8 cellular contexts compared by ENCODE assay signal in the genomic region with DNA sequence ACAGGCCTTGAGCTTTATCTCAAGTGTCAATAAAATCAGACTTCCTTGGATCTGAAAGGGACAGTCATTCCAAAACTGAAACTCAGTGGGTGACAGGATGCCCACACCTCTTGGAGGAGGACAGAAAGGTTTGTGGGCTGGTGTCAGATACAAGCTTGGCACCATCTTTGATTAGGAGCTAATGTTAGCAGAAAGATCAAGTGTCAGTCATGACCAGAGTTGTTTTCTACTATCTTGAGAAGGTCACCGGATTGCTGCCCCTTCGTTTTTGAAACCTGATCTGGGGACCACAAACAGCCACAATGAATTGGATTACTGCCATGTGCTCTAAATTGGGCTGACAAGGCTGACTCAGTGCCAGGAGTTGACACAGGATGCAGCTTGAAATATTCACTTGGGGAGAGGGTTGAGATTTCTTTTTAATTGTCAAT.
DNase-seq lines count a peak whose midpoint lies in the region; ATAC-seq, FAIRE-seq and TF ChIP-seq lines count a peak whose summit lies in the region.

No MANE protein-coding gene starts in this region.

- 0 to 7% (median 2%) methylated on average over 2 of the region's 2 CpGs for WGBS in psoas muscle, 3 donors

- peak overlapping the region; percentile 86 for H3K27ac ChIP-seq in psoas muscle

- no peak for FAIRE-seq in GM12891 (lab: Jason Lieb, UNC)

- peak overlapping the region; percentile 13 for H3K4me3 ChIP-seq in psoas muscle

- H3K36me3 ChIP-seq in psoas muscle (ENCODE audit: insufficient read depth in 1 of 2, low read depth in 1 of 2): no peaks in the 10 kb centered on the region

- TF ChIP-seq CTCF in HFFc6 (IDR thresholded peaks at IDR 0.05) (no peak), psoas muscle (IDR thresholded peaks at IDR 0.05) (no peak)

- peaks cover 58% of the 10 kb centered on the region for H3K4me1 Mint-ChIP-seq in HFFc6 (ENCODE audit: low read depth)

- H3K27ac Mint-ChIP-seq in HFFc6: no peak overlapping the region

- no peaks in the 10 kb centered on the region for H3K9me3 Mint-ChIP-seq in HFFc6

- H3K9me3 ChIP-seq in psoas muscle: no peaks in the 10 kb centered on the region

- no peaks in the 10 kb centered on the region; the same call in 1 of the 2 replicates for H3K27me3 Mint-ChIP-seq in HFFc6 (ENCODE audit: insufficient read depth)

- H3K4me3 Mint-ChIP-seq in HFFc6: peak overlapping the region; percentile 47

- H3K27me3 ChIP-seq in psoas muscle (ENCODE audit: insufficient read depth in 3 of 3, low read length in 2 of 3): no peaks in the 10 kb centered on the region

- TF ChIP-seq POLR2A in GM12891 (IDR thresholded peaks at IDR 0.05; ENCODE audit: low read depth, low read length): no peak

- DNase-seq in DMS53 treated with DMSO at 0.1 percent for 48 hours (lab: John Stamatoyannopoulos, UW; ENCODE audit: unreplicated experiment) (peak; percentile 72), HFFc6 (peak; percentile 34), NCI-H2196 treated with DMSO at 0.1 percent for 48 hours (lab: John Stamatoyannopoulos, UW; ENCODE audit: unreplicated experiment) (peak; percentile 32), cerebellar cortex (ENCODE audit: low spot score) (peak; percentile 15), psoas muscle (peak in 1 of 2 donors; percentile 13), GM12891 (ENCODE audit: insufficient read length, low spot score) (no peak), foreskin melanocyte (no peak)

- no peaks in the 10 kb centered on the region for H3K36me3 Mint-ChIP-seq in HFFc6 (ENCODE audit: low read depth)

- intact Hi-C loops in psoas muscle (cut with DNase I): loop anchor here in 1 of 2 donors (2.0 to 10.0 kb wide), 3 partner anchors 253 to 640 kb away; partner anchors contain the start of gene PPP1R12A

- ATAC-seq in psoas muscle (peak; percentile 58 to 86 (median 84)), HG02852 (IDR thresholded peaks at IDR 0.05; ENCODE audit: unreplicated experiment) (no peak)

- H3K4me1 ChIP-seq in psoas muscle: peaks cover 25% of the 10 kb centered on the region

TF ChIP-seq in GM12891, 5 proteins besides CTCF, POLR2A, EP300 and RAD21:
- no peak for TF ChIP-seq PAX5 (IDR thresholded peaks at IDR 0.05; ENCODE audit: insufficient read depth, low read length, severe bottlenecking)
- TF ChIP-seq TAF1 (IDR thresholded peaks at IDR 0.05; ENCODE audit: low read depth, low read length): no peak
- TF ChIP-seq POLR2AphosphoS5 (IDR thresholded peaks at IDR 0.05; ENCODE audit: low read depth, low read length): no peak
- no peak for TF ChIP-seq SPI1 (IDR thresholded peaks at IDR 0.05; ENCODE audit: low read depth, low read length)

Comparison
In these comparisons a context has a peak if more than half of its experiments do, and no peak if none do; other contexts are left out.
1. DNase-seq: peak in DMS53 treated with DMSO at 0.1 percent for 48 hours (single experiment), HFFc6 (single experiment), NCI-H2196 treated with DMSO at 0.1 percent for 48 hours (single experiment) and cerebellar cortex (single experiment); none in GM12891 (single experiment) and foreskin melanocyte (single experiment).